9 cellular contexts compared by ENCODE assay signal in the genomic region with DNA sequence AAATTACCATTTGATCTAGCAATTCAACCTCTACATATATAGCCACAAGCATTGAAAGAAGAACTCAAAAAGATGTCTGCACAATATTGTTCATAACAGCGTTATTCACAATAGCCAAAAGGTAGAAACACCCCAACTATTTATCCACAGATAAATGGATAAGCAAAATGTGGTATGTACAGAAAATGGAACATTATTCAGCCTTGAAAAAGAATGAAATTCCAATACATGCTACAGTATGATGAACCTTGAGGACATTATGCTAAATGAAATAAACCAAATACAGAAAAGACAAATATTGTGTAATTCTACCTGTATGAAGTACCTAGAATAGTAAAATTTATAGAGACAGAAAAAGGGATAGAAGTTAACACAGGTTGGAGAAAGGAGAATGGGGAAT.
"Had no signal": no experiment of that assay in that cellular context is flagged by ENCODE, and none has a peak within 500 bp of the region (broad histone marks: within the 10 kb centered on the region; RNA-seq: fewer than 3 reads in every experiment).

No MANE protein-coding gene starts in this region.

- DNase-seq: GM23248, GOT3, H7, IMR-90, KG1 had no signal

- FAIRE-seq: HTR-8/SVneo, K562 had no signal

- H3K9ac ChIP-seq: GM23248 had no signal

- ATAC-seq: HCT116, K562 had no signal

- H3K9me3 ChIP-seq: HAP-1 had no signal

- H3K36me3 ChIP-seq: HAP-1 had no signal

- H3K27ac ChIP-seq: GM23248 had no signal

- H3K4me3 ChIP-seq: GM23248, HAP-1, K562 had no signal

- H2AFZ ChIP-seq: GM23248 had no signal
